ENCODE assay signal across 1 cellular context in genomic region chr2:8681786-8682692, GRCh38.
TF ChIP-seq lines count a peak whose summit lies in the region.

ID2 (plus strand) TSS chr2:8682056; CDS start chr2:8682166, 110 bp downstream.

TF ChIP-seq in HepG2, 621 proteins besides CTCF, POLR2A, EP300 and RAD21 (continued from another document and continues in another):
- TF ChIP-seq ZNF704 (CRISPR knock-in tag; IDR thresholded peaks at IDR 0.05; ENCODE audit: borderline replicate concordance) (peak; percentile 84), ZNF12 (CRISPR knock-in tag; IDR thresholded peaks at IDR 0.05) (peak; percentile 83), CBX1 (IDR thresholded peaks at IDR 0.05; ENCODE audit: low read depth) (peak; percentile 100), SMAD1 (CRISPR knock-in tag; IDR thresholded peaks at IDR 0.05; ENCODE audit: borderline replicate concordance, low read depth) (peak; percentile 40; the same call in 1 of the 2 replicates), ARID2 (CRISPR knock-in tag; IDR thresholded peaks at IDR 0.05; ENCODE audit: borderline replicate concordance) (no peak), SNAPC5 (CRISPR knock-in tag; IDR thresholded peaks at IDR 0.05; ENCODE audit: borderline replicate concordance) (no peak), ZNF563 (CRISPR knock-in tag; IDR thresholded peaks at IDR 0.05) (peak; percentile 98), KLF12 (CRISPR knock-in tag; IDR thresholded peaks at IDR 0.05; ENCODE audit: borderline replicate concordance) (no peak; the same call in 1 of the 2 replicates), ZNF256 (CRISPR knock-in tag; conservative IDR thresholded peaks at IDR 0.05) (peak; percentile 93), ZNF337 (CRISPR knock-in tag; IDR thresholded peaks at IDR 0.05; ENCODE audit: borderline replicate concordance, low read depth) (peak; percentile 80; the same call in 1 of the 2 replicates), CBX5 (CRISPR knock-in tag; IDR thresholded peaks at IDR 0.05; ENCODE audit: borderline replicate concordance) (peak; percentile 98), RARA (CRISPR knock-in tag; IDR thresholded peaks at IDR 0.05) (peak; percentile 71), MXD4 (CRISPR knock-in tag; IDR thresholded peaks at IDR 0.05) (peak; percentile 96), ZKSCAN8 (CRISPR knock-in tag; IDR thresholded peaks at IDR 0.05; ENCODE audit: borderline replicate concordance) (peak; percentile 83), PBX3 (CRISPR knock-in tag; IDR thresholded peaks at IDR 0.05; ENCODE audit: borderline replicate concordance) (peak; percentile 98), ZNF839 (CRISPR knock-in tag; IDR thresholded peaks at IDR 0.05; ENCODE audit: borderline replicate concordance) (peak; percentile 91), HNRNPLL (IDR thresholded peaks at IDR 0.05; ENCODE audit: low read depth, low read length, poor library complexity, severe bottlenecking) (peak; percentile 75), ZNF354B (CRISPR knock-in tag; IDR thresholded peaks at IDR 0.05) (0 out of 2 replicates have a peak, but pooled peaks have one; percentile 4), TRAFD1 (CRISPR knock-in tag; IDR thresholded peaks at IDR 0.05; ENCODE audit: borderline replicate concordance) (0 out of 2 replicates have a peak, but pooled peaks have one; percentile 73), JUND (CRISPR knock-in tag; IDR thresholded peaks at IDR 0.05) (no peak), ZBTB37 (CRISPR knock-in tag; IDR thresholded peaks at IDR 0.05) (no peak), ZNF580 (CRISPR knock-in tag; IDR thresholded peaks at IDR 0.05; ENCODE audit: borderline replicate concordance, low read depth) (peak; percentile 98), DRAP1 (CRISPR knock-in tag; IDR thresholded peaks at IDR 0.05) (peak; percentile 99), RBFOX2 (IDR thresholded peaks at IDR 0.05; ENCODE audit: low read depth, low read length) (peak; percentile 100), ARNT2 (CRISPR knock-in tag; IDR thresholded peaks at IDR 0.05; ENCODE audit: low read depth) (peak; percentile 83; the same call in 1 of the 2 replicates), ZNF841 (CRISPR knock-in tag; IDR thresholded peaks at IDR 0.05; ENCODE audit: borderline replicate concordance) (0 out of 2 replicates have a peak, but pooled peaks have one; percentile 1), TMF1 (CRISPR knock-in tag; IDR thresholded peaks at IDR 0.05; ENCODE audit: low read depth) (0 out of 2 replicates have a peak, but pooled peaks have one; percentile 25), KLF9 (CRISPR knock-in tag; IDR thresholded peaks at IDR 0.05; ENCODE audit: low read depth) (peak; percentile 88), ZNF691 (CRISPR knock-in tag; IDR thresholded peaks at IDR 0.05; ENCODE audit: borderline replicate concordance, low read depth) (peak; percentile 93; the same call in 1 of the 2 replicates), CERS6 (CRISPR knock-in tag; IDR thresholded peaks at IDR 0.05) (no peak), ISL2 (CRISPR knock-in tag; IDR thresholded peaks at IDR 0.05) (peak; percentile 92), ZNF263 (CRISPR knock-in tag; IDR thresholded peaks at IDR 0.05) (peak; percentile 84), ELF4 (CRISPR knock-in tag; IDR thresholded peaks at IDR 0.05; ENCODE audit: borderline replicate concordance) (peak; percentile 91), HNRNPUL1 (IDR thresholded peaks at IDR 0.05; ENCODE audit: low read depth, low read length) (no peak), BRD4 (CRISPR knock-in tag; IDR thresholded peaks at IDR 0.05) (peak; percentile 88), MBD4 (IDR thresholded peaks at IDR 0.05; ENCODE audit: borderline replicate concordance, low read length) (no peak), KLF6 (CRISPR knock-in tag; IDR thresholded peaks at IDR 0.05) (peak; percentile 97), ZNF280B (CRISPR knock-in tag; IDR thresholded peaks at IDR 0.05; ENCODE audit: borderline replicate concordance) (peak; percentile 96), ZNF816 (CRISPR knock-in tag; IDR thresholded peaks at IDR 0.05; ENCODE audit: borderline replicate concordance) (peak; percentile 97), REST (IDR thresholded peaks at IDR 0.05; ENCODE audit: borderline replicate concordance in 1 of 2, low read depth in 1 of 2, low read length in 2 of 2) (peak in 1 of 2 experiments; percentile 89; a peak in 2 of 4 replicates), THAP11 (CRISPR knock-in tag; IDR thresholded peaks at IDR 0.05) (peak; percentile 82), ZFP90 (CRISPR knock-in tag; IDR thresholded peaks at IDR 0.05; ENCODE audit: borderline replicate concordance) (peak; percentile 87; the same call in 1 of the 2 replicates), ZNF619 (CRISPR knock-in tag; IDR thresholded peaks at IDR 0.05) (peak; percentile 92), REXO4 (CRISPR knock-in tag; IDR thresholded peaks at IDR 0.05; ENCODE audit: borderline replicate concordance) (no peak), HMGXB4 (CRISPR knock-in tag; IDR thresholded peaks at IDR 0.05; ENCODE audit: borderline replicate concordance in 1 of 2, low read depth in 1 of 2) (peak; percentile 36 to 76; a peak in 3 of 4 replicates), KDM1A (CRISPR knock-in tag; IDR thresholded peaks at IDR 0.05) (no peak), ZNF7 (CRISPR knock-in tag; IDR thresholded peaks at IDR 0.05) (peak; percentile 63; the same call in 1 of the 2 replicates), PAX8 (CRISPR knock-in tag; IDR thresholded peaks at IDR 0.05; ENCODE audit: borderline replicate concordance) (0 out of 2 replicates have a peak, but pooled peaks have one; percentile 67), ZNF20 (CRISPR knock-in tag; IDR thresholded peaks at IDR 0.05) (peak; percentile 65; the same call in 1 of the 2 replicates)
